14 cellular contexts compared by ENCODE assay signal in the genomic region with DNA sequence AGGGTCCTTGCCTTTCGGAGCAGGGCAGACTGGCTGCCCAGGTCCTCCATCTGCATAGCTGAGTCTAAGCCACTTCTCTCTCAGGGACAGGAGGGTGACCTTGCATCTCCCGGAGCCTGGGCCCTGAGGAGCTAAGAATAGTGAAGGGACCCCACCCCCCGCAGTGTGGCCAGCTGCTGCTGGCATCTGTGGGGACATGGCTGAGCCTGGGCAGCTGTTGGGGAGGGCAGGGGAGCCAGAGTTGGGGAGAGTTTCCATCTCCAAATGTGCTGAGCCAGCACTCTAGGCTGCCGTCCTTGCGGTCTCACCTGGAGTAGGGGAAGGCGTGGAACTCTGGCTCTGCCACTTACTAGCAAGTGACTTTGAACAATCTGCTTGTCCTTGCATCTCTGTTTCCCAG. TPM values are rescaled to one million over a fixed set of nuclear protein-coding genes. Genes with fewer than 3 reads are reported as not detected.
"Had no signal": no experiment of that assay in that cellular context is flagged by ENCODE, and none has a peak within 500 bp of the region (broad histone marks: within the 10 kb centered on the region; RNA-seq: fewer than 3 reads in every experiment).

No MANE protein-coding gene starts in this region.

- H3K4me3 ChIP-seq: lower lobe of right lung, testis had no signal

- DNase-seq: activated CD4-positive, alpha-beta T cell treated with anti-CD3 and anti-CD28 coated beads, Interleukin-2, amount 50 U/mL, for 48 hours; activated CD8-positive, alpha-beta memory T cell treated with anti-CD3 and anti-CD28 coated beads, Interleukin-2, amount 10 ng/mL, durations not matched to agents 7 days and 5 days; activated effector memory CD4-positive, alpha-beta T cell treated with anti-CD3 and anti-CD28 coated beads, Interleukin-2, amount 50 U/mL, for 16 hours; activated T-cell treated with anti-CD3 and anti-CD28 coated beads, Interleukin-2, amount 50 U/mL, for 24 hours; hypothalamus; lower lobe of right lung; naive B cell; stimulated activated CD4-positive, alpha-beta T cell treated with anti-CD3 and anti-CD28 coated beads, Interleukin-15, amount 100 ng/mL, for 24 hours; stimulated activated CD4-positive, alpha-beta T cell treated with anti-CD3 and anti-CD28 coated beads, Interleukin-4, amount 100 ng/mL, for 24 hours; stimulated activated naive CD8-positive, alpha-beta T cell treated with anti-CD3 and anti-CD28 coated beads, Interleukin-15, amount 100 ng/mL, for 72 hours; T-helper 2 cell; testis had no signal

- H3K9me3 ChIP-seq: lower lobe of right lung, testis had no signal

- ATAC-seq: activated CD4-positive, CD25-positive, alpha-beta regulatory T cell treated with anti-CD3 and anti-CD28 coated beads, Interleukin-2, amount 50 U/mL, for 24 hours; activated CD8-positive, alpha-beta memory T cell treated with anti-CD3 and anti-CD28 coated beads, Interleukin-2, amount 10 ng/mL, durations not matched to agents 7 days and 5 days; lower lobe of right lung; stimulated activated naive CD8-positive, alpha-beta T cell treated with anti-CD3 and anti-CD28 coated beads, Interleukin-15, amount 100 ng/mL, for 72 hours had no signal

- H3K4me1 ChIP-seq: lower lobe of right lung had no signal

- H3K36me3 ChIP-seq: brain microvascular endothelial cell, lower lobe of right lung had no signal

- H3K27ac ChIP-seq: brain microvascular endothelial cell, lower lobe of right lung, testis had no signal

- H3K27me3 ChIP-seq: testis had no signal

RNA-seq across cellular contexts. Expression of a gene that starts 34.8 kb away (rescaled TPM):
- total RNA-seq: activated CD8-positive, alpha-beta memory T cell treated with anti-CD3 and anti-CD28 coated beads, Interleukin-2, amount 10 ng/mL, durations not matched to agents 7 days and 5 days had no signal
